ENCODE assay signal across 1 cellular context in genomic region chr1:203269654-203270020, GRCh38.
TF ChIP-seq lines count a peak whose summit lies in the region.

No MANE protein-coding gene starts in this region.

TF ChIP-seq in H1, 55 proteins besides CTCF, POLR2A, EP300 and RAD21:
- no peak for TF ChIP-seq TEAD4 (IDR thresholded peaks at IDR 0.05; ENCODE audit: low read depth, low read length)
